Comparison of ENCODE assay signal across 2 cellular contexts in the genomic region with DNA sequence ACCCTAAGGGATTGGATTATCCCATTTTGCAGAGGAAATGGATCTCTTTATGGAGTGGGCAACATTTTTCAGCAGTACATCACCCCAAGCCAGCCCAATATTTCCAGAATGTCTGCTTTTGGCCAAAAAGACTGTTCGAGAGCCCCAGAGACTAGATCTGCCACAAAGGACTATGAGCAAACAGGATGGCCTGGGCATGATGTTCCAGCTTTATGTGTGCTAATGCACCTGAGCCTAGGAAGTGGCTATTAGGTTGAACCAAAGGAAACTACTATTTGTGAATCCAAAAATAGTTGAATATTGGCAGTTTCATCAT.
TF ChIP-seq lines count a peak whose summit lies in the region.

No MANE protein-coding gene starts in this region.

TF ChIP-seq in HepG2, 621 proteins besides CTCF, POLR2A, EP300 and RAD21:
- TF ChIP-seq ZNF788 (CRISPR knock-in tag; IDR thresholded peaks at IDR 0.05; ENCODE audit: borderline replicate concordance) (0 out of 2 replicates have a peak, but pooled peaks have one; percentile 8), PITX1 (CRISPR knock-in tag; IDR thresholded peaks at IDR 0.05) (no peak), ZSCAN29 (CRISPR knock-in tag; conservative IDR thresholded peaks at IDR 0.05) (no peak), NR1H2 (CRISPR knock-in tag; IDR thresholded peaks at IDR 0.05; ENCODE audit: borderline replicate concordance, low read depth) (no peak), MED8 (CRISPR knock-in tag; IDR thresholded peaks at IDR 0.05; ENCODE audit: insufficient replicate concordance) (no peak), ZFP62 (CRISPR knock-in tag; IDR thresholded peaks at IDR 0.05) (no peak), MAF1 (CRISPR knock-in tag; IDR thresholded peaks at IDR 0.05; ENCODE audit: borderline replicate concordance) (no peak), ZNF354B (CRISPR knock-in tag; IDR thresholded peaks at IDR 0.05) (no peak), RXRA (CRISPR knock-in tag; IDR thresholded peaks at IDR 0.05) (no peak), RFX1 (IDR thresholded peaks at IDR 0.05) (no peak), ASH2L (IDR thresholded peaks at IDR 0.05; ENCODE audit: insufficient read length, low read depth, low read length) (peak; percentile 36), SMYD3 (CRISPR knock-in tag; IDR thresholded peaks at IDR 0.05) (no peak), ZNF501 (CRISPR knock-in tag; IDR thresholded peaks at IDR 0.05) (0 out of 2 replicates have a peak, but pooled peaks have one; percentile 8), SOX6 (IDR thresholded peaks at IDR 0.05) (no peak), SOX6 (CRISPR knock-in tag; IDR thresholded peaks at IDR 0.05) (0 out of 2 replicates have a peak, but pooled peaks have one; percentile 7), GMEB1 (CRISPR knock-in tag; IDR thresholded peaks at IDR 0.05; ENCODE audit: borderline replicate concordance) (0 out of 2 replicates have a peak, but pooled peaks have one; percentile 7), CHD2 (IDR thresholded peaks at IDR 0.05; ENCODE audit: low read depth, low read length) (no peak)
- TF ChIP-seq, protein P1, sequence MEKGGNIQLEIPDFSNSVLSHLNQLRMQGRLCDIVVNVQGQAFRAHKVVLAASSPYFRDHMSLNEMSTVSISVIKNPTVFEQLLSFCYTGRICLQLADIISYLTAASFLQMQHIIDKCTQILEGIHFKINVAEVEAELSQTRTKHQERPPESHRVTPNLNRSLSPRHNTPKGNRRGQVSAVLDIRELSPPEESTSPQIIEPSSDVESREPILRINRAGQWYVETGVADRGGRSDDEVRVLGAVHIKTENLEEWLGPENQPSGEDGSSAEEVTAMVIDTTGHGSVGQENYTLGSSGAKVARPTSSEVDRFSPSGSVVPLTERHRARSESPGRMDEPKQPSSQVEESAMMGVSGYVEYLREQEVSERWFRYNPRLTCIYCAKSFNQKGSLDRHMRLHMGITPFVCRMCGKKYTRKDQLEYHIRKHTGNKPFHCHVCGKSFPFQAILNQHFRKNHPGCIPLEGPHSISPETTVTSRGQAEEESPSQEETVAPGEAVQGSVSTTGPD (CRISPR knock-in tag; IDR thresholded peaks at IDR 0.05): no peak
TF ChIP-seq in HepG2: peak in this region for 5.

TF ChIP-seq in K562, 482 proteins besides CTCF, POLR2A, EP300 and RAD21:
- TF ChIP-seq NR2C2 (CRISPR knock-in tag; IDR thresholded peaks at IDR 0.05) (no peak; the same call in 1 of the 2 replicates), NR2C2 (tag; IDR thresholded peaks at IDR 0.05) (peak; percentile 70; the same call in 1 of the 2 replicates), CREBBP (IDR thresholded peaks at IDR 0.05; ENCODE audit: low read depth, low read length) (no peak), ZFP1 (CRISPR knock-in tag; IDR thresholded peaks at IDR 0.05) (no peak), NKRF (IDR thresholded peaks at IDR 0.05; ENCODE audit: borderline replicate concordance) (no peak), ZMIZ1 (IDR thresholded peaks at IDR 0.05; ENCODE audit: low read depth in 2 of 2, low read length in 2 of 2) (no peak), ZNF740 (CRISPR knock-in tag; IDR thresholded peaks at IDR 0.05) (0 out of 2 replicates have a peak, but pooled peaks have one; percentile 3), ZNF740 (tag; IDR thresholded peaks at IDR 0.05) (no peak), NUFIP1 (IDR thresholded peaks at IDR 0.05; ENCODE audit: partially characterized antibody) (no peak), ZBTB1 (CRISPR knock-in tag; IDR thresholded peaks at IDR 0.05; ENCODE audit: borderline replicate concordance, low read depth) (no peak), ETV5 (CRISPR knock-in tag; IDR thresholded peaks at IDR 0.05; ENCODE audit: low read depth) (no peak), MTA3 (IDR thresholded peaks at IDR 0.05; ENCODE audit: borderline replicate concordance) (0 out of 2 replicates have a peak, but pooled peaks have one; percentile 2), ZBTB5 (IDR thresholded peaks at IDR 0.05) (no peak)
- TF ChIP-seq, protein P2, sequence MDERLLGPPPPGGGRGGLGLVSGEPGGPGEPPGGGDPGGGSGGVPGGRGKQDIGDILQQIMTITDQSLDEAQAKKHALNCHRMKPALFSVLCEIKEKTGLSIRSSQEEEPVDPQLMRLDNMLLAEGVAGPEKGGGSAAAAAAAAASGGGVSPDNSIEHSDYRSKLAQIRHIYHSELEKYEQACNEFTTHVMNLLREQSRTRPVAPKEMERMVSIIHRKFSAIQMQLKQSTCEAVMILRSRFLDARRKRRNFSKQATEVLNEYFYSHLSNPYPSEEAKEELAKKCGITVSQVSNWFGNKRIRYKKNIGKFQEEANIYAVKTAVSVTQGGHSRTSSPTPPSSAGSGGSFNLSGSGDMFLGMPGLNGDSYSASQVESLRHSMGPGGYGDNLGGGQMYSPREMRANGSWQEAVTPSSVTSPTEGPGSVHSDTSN (CRISPR knock-in tag; IDR thresholded peaks at IDR 0.05; ENCODE audit: low read depth): no peak
- TF ChIP-seq, protein P2 (tag; conservative IDR thresholded peaks at IDR 0.05; ENCODE audit: low read depth): no peak
